In the genomic region with DNA sequence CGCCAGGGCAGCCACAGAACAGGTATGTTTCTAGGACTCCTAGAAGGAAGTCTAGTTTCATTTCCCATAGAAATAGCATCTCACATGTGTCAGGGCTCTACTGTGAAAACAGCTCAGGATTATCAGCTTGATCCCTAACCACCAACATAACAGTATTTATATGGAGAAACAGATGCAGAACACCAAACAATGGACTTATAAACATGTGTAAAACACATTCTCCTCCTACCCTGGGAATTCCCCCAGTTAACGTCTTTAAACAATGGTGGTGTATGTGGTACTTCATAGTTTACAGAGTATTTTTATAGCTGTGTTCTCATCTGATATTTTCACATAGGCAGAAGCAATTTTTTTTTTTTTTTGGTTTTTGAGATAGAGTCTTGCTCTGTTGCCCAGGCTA, we compare ENCODE assay signal across 11 cellular contexts. TPM values are rescaled to one million over a fixed set of nuclear protein-coding genes. Genes with fewer than 3 reads are reported as not detected.
DNase-seq lines count a peak whose midpoint lies in the region; ATAC-seq and TF ChIP-seq lines count a peak whose summit lies in the region.
"Had no signal": no experiment of that assay in that cellular context is flagged by ENCODE, and none has a peak within 500 bp of the region (broad histone marks: within the 10 kb centered on the region; RNA-seq: fewer than 3 reads in every experiment).

No MANE protein-coding gene starts in this region.

- H3K36me3 ChIP-seq in left ventricle myocardium inferior (peaks cover 33% of the 10 kb centered on the region), upper lobe of right lung (peaks cover 67% of the 10 kb centered on the region)
- H3K36me3 ChIP-seq: MG63 had no signal

- peak overlapping the region; percentile 39 for H3K4me3 Mint-ChIP-seq in activated CD4-positive, alpha-beta memory T cell treated with anti-CD3 and anti-CD28 coated beads for 36 hours

- H3K9me3 ChIP-seq in left ventricle myocardium inferior (replicated peaks) (no peaks in the 10 kb centered on the region), upper lobe of right lung (no peaks in the 10 kb centered on the region)
- H3K9me3 ChIP-seq: MG63 had no signal

- ATAC-seq in Right ventricle myocardium inferior = no peak
- ATAC-seq in upper lobe of right lung = no peak

- H3K4me3 ChIP-seq in left ventricle myocardium inferior (no peak overlapping the region), upper lobe of right lung (no peak overlapping the region)
- H3K4me3 ChIP-seq: MG63 had no signal

- peak overlapping the region; percentile 86 for H3K27ac ChIP-seq in left ventricle myocardium inferior (replicated peaks)
- peak overlapping the region; percentile 65 for H3K27ac ChIP-seq in upper lobe of right lung

- H3K27ac Mint-ChIP-seq in activated CD4-positive, alpha-beta memory T cell treated with anti-CD3 and anti-CD28 coated beads for 36 hours = peak overlapping the region; percentile 87

- intact Hi-C loops in left ventricle myocardium inferior (cut with micrococcal nuclease) (no loop called here), Right ventricle myocardium inferior (cut with DNase I) (no loop called here), upper lobe of right lung (cut with DNase I) (loop anchor here (10.0 kb wide), 1 partner anchor 81 kb away; no protein-coding TSS in a partner anchor)
- intact Hi-C loops in activated CD4-positive, alpha-beta memory T cell treated with anti-CD3 and anti-CD28 coated beads for 36 hours (cut with micrococcal nuclease) = loop anchor here (10.0 kb wide), 2 partner anchors 231 to 379 kb away; no protein-coding TSS in a partner anchor

- CTCF ChIA-PET in activated CD4-positive, alpha-beta memory T cell treated with anti-CD3 and anti-CD28 coated beads for 36 hours (lab: Charles Lee) = interaction anchor here (1.0 to 7.4 kb wide), 6 partner anchors 17 to 94 kb away, joined by 3 to 75 read pairs (median 4); no protein-coding TSS in a partner anchor
- CTCF ChIA-PET in HEK293T (lab: Yijun Ruan, JAX) = no interaction called here

- H3K4me1 ChIP-seq in left ventricle myocardium inferior (peaks cover 67% of the 10 kb centered on the region), upper lobe of right lung (peaks cover 61% of the 10 kb centered on the region)

- H3K9me3 Mint-ChIP-seq in activated CD4-positive, alpha-beta memory T cell treated with anti-CD3 and anti-CD28 coated beads for 36 hours = no peaks in the 10 kb centered on the region

- no peaks in the 10 kb centered on the region for H3K27me3 ChIP-seq in left ventricle myocardium inferior (ENCODE audit: low read depth)
- no peaks in the 10 kb centered on the region for H3K27me3 ChIP-seq in upper lobe of right lung
- H3K27me3 ChIP-seq: MG63 had no signal

- peaks cover 57% of the 10 kb centered on the region for H3K36me3 Mint-ChIP-seq in activated CD4-positive, alpha-beta memory T cell treated with anti-CD3 and anti-CD28 coated beads for 36 hours

- no peaks in the 10 kb centered on the region for H3K27me3 Mint-ChIP-seq in activated CD4-positive, alpha-beta memory T cell treated with anti-CD3 and anti-CD28 coated beads for 36 hours

- peaks cover 88% of the 10 kb centered on the region for H3K4me1 Mint-ChIP-seq in activated CD4-positive, alpha-beta memory T cell treated with anti-CD3 and anti-CD28 coated beads for 36 hours (ENCODE audit: low read depth)

- no peak for TF ChIP-seq CTCF in left ventricle myocardium inferior (IDR thresholded peaks at IDR 0.05; ENCODE audit: borderline replicate concordance)
- no peak for TF ChIP-seq CTCF in upper lobe of right lung (IDR thresholded peaks at IDR 0.05)

- DNase-seq in left ventricle myocardium inferior (no peak), Right ventricle myocardium inferior (ENCODE audit: missing footprints) (no peak), iris pigment epithelial cell (ENCODE audit: low read depth) (peak; percentile 59), upper lobe of right lung (no peak), GF-D8 (lab: John Stamatoyannopoulos, UW) (no peak), iPS-NIHi11 (ENCODE audit: low spot score) (no peak), HEK293T (ENCODE audit: extremely low spot score) (no peak)
- no peak for DNase-seq in activated CD4-positive, alpha-beta memory T cell treated with anti-CD3 and anti-CD28 coated beads for 36 hours
- DNase-seq: MG63, NCI-H526 treated with DMSO at 0.1 percent for 48 hours, occipital lobe had no signal

- POLR2A ChIA-PET in activated CD4-positive, alpha-beta memory T cell treated with anti-CD3 and anti-CD28 coated beads for 36 hours (lab: Charles Lee) = interaction anchor here (0.8 to 1.7 kb wide), 4 partner anchors 9 to 79 kb away, joined by 3 to 8 read pairs (median 5); partner anchors contain the start of gene TNFSF10
- POLR2A ChIA-PET in HEK293T (lab: Yijun Ruan, JAX) = no interaction called here

TF ChIP-seq in HEK293T, 16 proteins besides CTCF, POLR2A, EP300 and RAD21:
- TF ChIP-seq L3MBTL2 (conservative IDR thresholded peaks at IDR 0.05) (no peak), CTBP1 (IDR thresholded peaks at IDR 0.05; ENCODE audit: borderline replicate concordance) (no peak), SP1 (IDR thresholded peaks at IDR 0.05) (no peak), LEF1 (IDR thresholded peaks at IDR 0.05; ENCODE audit: borderline replicate concordance) (no peak), SUZ12 (IDR thresholded peaks at IDR 0.05) (no peak), ZNF384 (IDR thresholded peaks at IDR 0.05) (no peak), HDGF (IDR thresholded peaks at IDR 0.05; ENCODE audit: borderline replicate concordance) (no peak), FOXA1 (IDR thresholded peaks at IDR 0.05) (no peak), TARDBP (IDR thresholded peaks at IDR 0.05) (no peak), NFRKB (IDR thresholded peaks at IDR 0.05) (no peak), BHLHE40 (IDR thresholded peaks at IDR 0.05; ENCODE audit: borderline replicate concordance) (no peak), ARNT (IDR thresholded peaks at IDR 0.05) (no peak), ELF4 (IDR thresholded peaks at IDR 0.05) (no peak), FOXM1 (IDR thresholded peaks at IDR 0.05; ENCODE audit: borderline replicate concordance) (no peak), FOXK2 (IDR thresholded peaks at IDR 0.05) (no peak)
- TF ChIP-seq, protein P1, sequence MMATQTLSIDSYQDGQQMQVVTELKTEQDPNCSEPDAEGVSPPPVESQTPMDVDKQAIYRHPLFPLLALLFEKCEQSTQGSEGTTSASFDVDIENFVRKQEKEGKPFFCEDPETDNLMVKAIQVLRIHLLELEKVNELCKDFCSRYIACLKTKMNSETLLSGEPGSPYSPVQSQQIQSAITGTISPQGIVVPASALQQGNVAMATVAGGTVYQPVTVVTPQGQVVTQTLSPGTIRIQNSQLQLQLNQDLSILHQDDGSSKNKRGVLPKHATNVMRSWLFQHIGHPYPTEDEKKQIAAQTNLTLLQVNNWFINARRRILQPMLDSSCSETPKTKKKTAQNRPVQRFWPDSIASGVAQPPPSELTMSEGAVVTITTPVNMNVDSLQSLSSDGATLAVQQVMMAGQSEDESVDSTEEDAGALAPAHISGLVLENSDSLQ (IDR thresholded peaks at IDR 0.05) = no peak

RNA-seq across cellular contexts. Expression of gene TNFSF10, which starts 9.7 kb away (rescaled TPM):
- 12.6 TPM for total RNA-seq in left ventricle myocardium inferior
- total RNA-seq in Right ventricle myocardium inferior = 15.7 TPM
- 10 to 100 TPM; 30.1 to 31.8 TPM for total RNA-seq in activated CD4-positive, alpha-beta memory T cell treated with anti-CD3 and anti-CD28 coated beads for 36 hours
- total RNA-seq in upper lobe of right lung = 140 TPM

Comparison
In these comparisons a context has a peak if more than half of its experiments do, and no peak if none do; other contexts are left out.
1. intact Hi-C loops: an anchor here in activated CD4-positive, alpha-beta memory T cell treated with anti-CD3 and anti-CD28 coated beads for 36 hours (10.0 kb wide) and upper lobe of right lung (10.0 kb wide); none called in left ventricle myocardium inferior and Right ventricle myocardium inferior.